In the genomic region with DNA sequence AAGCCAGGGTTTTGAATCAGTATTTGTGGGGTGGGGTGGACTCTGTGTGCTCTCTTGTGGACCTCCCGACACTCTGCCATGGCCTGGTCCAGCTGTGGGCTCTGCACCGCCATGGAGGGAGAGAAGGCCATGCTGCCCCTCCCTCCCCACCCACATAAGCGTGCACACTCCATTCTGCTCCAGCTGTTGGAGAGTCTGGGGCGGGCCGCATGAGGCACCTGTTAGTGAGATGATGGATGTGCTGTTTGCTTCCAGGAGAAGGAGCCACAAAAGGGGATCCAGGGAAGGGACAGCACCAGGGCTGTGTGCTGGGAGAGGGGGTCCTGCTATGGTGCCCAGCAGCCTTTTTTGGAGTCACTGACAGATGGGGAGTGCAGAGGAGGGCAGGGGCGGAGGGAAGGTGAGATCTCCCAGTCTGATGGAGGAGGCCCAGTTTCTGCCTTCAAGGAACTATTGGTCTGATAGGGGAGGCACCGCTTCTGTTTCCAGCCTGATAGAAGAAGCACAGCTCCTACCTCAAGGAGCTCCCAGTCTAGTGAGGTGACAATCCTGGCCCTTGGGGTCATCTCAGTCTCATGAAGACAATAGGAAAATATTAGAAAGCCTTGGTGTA, we compare ENCODE assay signal across 26 cellular contexts.
"Had no signal": no experiment of that assay in that cellular context is flagged by ENCODE, and none has a peak within 500 bp of the region (broad histone marks: within the 10 kb centered on the region; RNA-seq: fewer than 3 reads in every experiment).

No MANE protein-coding gene starts in this region.

- H3K4me3 ChIP-seq: coronary artery, dorsolateral prefrontal cortex, esophagus muscularis mucosa, gastrocnemius medialis had no signal

- DNase-seq: activated CD4-positive, alpha-beta memory T cell treated with anti-CD3 and anti-CD28 coated beads, Interleukin-2, amount 10 ng/mL, durations not matched to agents 7 days and 5 days; activated CD4-positive, alpha-beta T cell treated with anti-CD3 and anti-CD28 coated beads for 36 hours; activated CD4-positive, alpha-beta T cell treated with anti-CD3 and anti-CD28 coated beads, Interleukin-2, amount 10 ng/mL, durations not matched to agents 24 days and 14 days; activated CD4-positive, alpha-beta T cell treated with anti-CD3 and anti-CD28 coated beads, Interleukin-2, amount 50 U/mL, for 4 hours; activated CD4-positive, CD25-positive, alpha-beta regulatory T cell; activated CD4-positive, CD25-positive, alpha-beta regulatory T cell treated with anti-CD3 and anti-CD28 coated beads, Interleukin-2, amount 50 U/mL, for 72 hours; activated CD8-positive, alpha-beta memory T cell treated with anti-CD3 and anti-CD28 coated beads, Interleukin-2, amount 50 U/mL, for 48 hours; activated gamma-delta T cell treated with Interleukin-2 at 50 U/mL for 16 hours; activated naive CD4-positive, alpha-beta T cell treated with anti-CD3 and anti-CD28 coated beads, Interleukin-2, amount 50 U/mL, for 16 hours; activated naive CD4-positive, alpha-beta T cell treated with Interleukin-2 at 50 U/mL for 16 hours; activated T-cell treated with anti-CD3 and anti-CD28 coated beads for 4 hours; activated T-cell treated with anti-CD3 and anti-CD28 coated beads, Interleukin-2, amount 50 U/mL, for 24 hours; activated T-cell treated with anti-CD3 and anti-CD28 coated beads, Interleukin-2, amount 50 U/mL, for 72 hours; amniotic stem cell; anterior cingulate cortex; brain microvascular endothelial cell; dorsolateral prefrontal cortex; effector memory CD4-positive, alpha-beta T cell; endodermal cell; erythroblast; foreskin keratinocyte; gastrocnemius medialis; glutamatergic neuron; T-helper 2 cell had no signal

- H3K36me3 ChIP-seq: brain microvascular endothelial cell, esophagus muscularis mucosa, gastrocnemius medialis had no signal

- H3K9me3 ChIP-seq: esophagus muscularis mucosa, gastrocnemius medialis had no signal

- H3K27ac ChIP-seq: brain microvascular endothelial cell, coronary artery, dorsolateral prefrontal cortex, esophagus muscularis mucosa, foreskin keratinocyte, gastrocnemius medialis had no signal

- H3K4me1 ChIP-seq: esophagus muscularis mucosa, foreskin keratinocyte, gastrocnemius medialis had no signal

- H3K27me3 ChIP-seq: brain microvascular endothelial cell, foreskin keratinocyte had no signal
